ENCODE assay signal across 13 cellular contexts in genomic region chr2:158011055-158011771, GRCh38.
A peak's percentile ranks its signal among the peaks of the same experiment; 100 is the strongest.
DNase-seq lines count a peak whose midpoint lies in the region; ATAC-seq and TF ChIP-seq lines count a peak whose summit lies in the region.
"Had no signal": no experiment of that assay in that cellular context is flagged by ENCODE, and none has a peak within 500 bp of the region (broad histone marks: within the 10 kb centered on the region; RNA-seq: fewer than 3 reads in every experiment).

No MANE protein-coding gene starts in this region.

- no peaks in the 10 kb centered on the region for H4K20me1 ChIP-seq in mammary epithelial cell (ENCODE audit: insufficient read depth, low read length)

- CTCF ChIA-PET in mammary epithelial cell (lab: Charles Lee; ENCODE audit: low non-redundant PET), result interaction anchor here (0.5 to 1.4 kb wide), 4 partner anchors 12 to 236 kb away, joined by 3 to 24 read pairs (median 10); no protein-coding TSS in a partner anchor

- no peaks in the 10 kb centered on the region for H3K79me2 ChIP-seq in mammary epithelial cell (ENCODE audit: insufficient read depth, low read length)

- in situ Hi-C loops in mammary epithelial cell (cut with MboI; ENCODE audit: low sequenced_read_pairs in 2 of 2), result loop anchor here in 1 of 2 donors (25.0 kb wide), 1 partner anchor 524 kb away; no protein-coding TSS in a partner anchor

- peak overlapping the region; percentile 78 for H2AFZ ChIP-seq in mammary epithelial cell (ENCODE audit: low read depth, low read length)

- H3K9ac ChIP-seq in mammary epithelial cell (ENCODE audit: insufficient read depth, low read length), result no peak overlapping the region

- H3K27ac ChIP-seq in mammary epithelial cell (ENCODE audit: insufficient read depth, low read depth, low read length), result peak overlapping the region; percentile 66
- H3K27ac ChIP-seq: Peyer's patch, testis had no signal

- no peaks in the 10 kb centered on the region for H3K36me3 ChIP-seq in mammary epithelial cell (ENCODE audit: insufficient read depth, low read length)
- H3K36me3 ChIP-seq: HAP-1, Peyer's patch had no signal

- H3K9me3 ChIP-seq in mammary epithelial cell (replicated peaks; ENCODE audit: insufficient read depth, low read length), result no peaks in the 10 kb centered on the region
- H3K9me3 ChIP-seq: HAP-1, Peyer's patch, testis had no signal

- intact Hi-C loops in mammary epithelial cell (cut with micrococcal nuclease), result loop anchor here (2.0 kb wide), 3 partner anchors 134 to 684 kb away; partner anchors contain the start of gene ACVR1
- intact Hi-C loops in left colon (cut with DNase I, micrococcal nuclease), result loop anchor here in 1 of 2 donors (5.0 to 10.0 kb wide), 2 partner anchors 234 to 516 kb away; no protein-coding TSS in a partner anchor

- peaks cover 15% of the 10 kb centered on the region for H3K4me1 ChIP-seq in mammary epithelial cell (ENCODE audit: insufficient read depth, low read length)
- H3K4me1 ChIP-seq: HAP-1, testis had no signal

- H3K4me3 ChIP-seq in mammary epithelial cell (replicated peaks in 1 of 3; ENCODE audit: insufficient read depth in 1 of 3, low read depth in 2 of 3, low read length in 3 of 3), result no peak overlapping the region
- H3K4me3 ChIP-seq: HAP-1, Peyer's patch, testis had no signal

- 2% methylated on average over 4 of the region's 5 CpGs for WGBS in mammary epithelial cell (ENCODE audit: low coverage, missing lambda C conversion rate)

- peak; percentile 4 for ATAC-seq in left colon
- no peak for ATAC-seq in GM18858 (IDR thresholded peaks at IDR 0.05; ENCODE audit: unreplicated experiment)
- ATAC-seq in GM21528 (IDR thresholded peaks at IDR 0.05; ENCODE audit: low FRiP score, unreplicated experiment), result no peak
- no peak for ATAC-seq in GM21717 (IDR thresholded peaks at IDR 0.05; ENCODE audit: unreplicated experiment)

- peak; percentile 42 for DNase-seq in HK-2 (ENCODE audit: unreplicated experiment)
- DNase-seq in MV-4-11 (lab: John Stamatoyannopoulos, UW), result peak; percentile 64
- peak; percentile 94 for DNase-seq in mammary epithelial cell
- no peak for DNase-seq in left colon
- DNase-seq: activated CD8-positive, alpha-beta memory T cell treated with anti-CD3 and anti-CD28 coated beads, Interleukin-2, amount 50 U/mL, for 48 hours; NCI-H2171; Peyer's patch; right cardiac atrium; testis had no signal

- TF ChIP-seq CTCF in mammary epithelial cell (conservative IDR thresholded peaks at IDR 0.05 in 1 of 2, IDR thresholded peaks at IDR 0.05 in 1 of 2; ENCODE audit: extremely low read depth in 1 of 2, insufficient read depth in 1 of 2, low read depth in 1 of 2, low read length in 2 of 2), result peak in 1 of 2 donors; percentile 1

- dilution Hi-C loops in mammary epithelial cell (cut with HindIII; ENCODE audit: low sequenced_read_pairs), result loop anchor here (25.0 kb wide), 1 partner anchor 224 kb away; no protein-coding TSS in a partner anchor

- no peaks in the 10 kb centered on the region for H3K27me3 ChIP-seq in mammary epithelial cell (ENCODE audit: insufficient read depth, low read length)
- H3K27me3 ChIP-seq: Peyer's patch, testis had no signal

- BruUV-seq in mammary epithelial cell (replicated peaks; lab: Mats Ljungman, UMichigan), result no TSS peak

- H3K4me2 ChIP-seq in mammary epithelial cell (ENCODE audit: insufficient read depth, low read depth, low read length), result peak overlapping the region; percentile 61

Comparison
In these comparisons a context has a peak if more than half of its experiments do, and no peak if none do; other contexts are left out.
1. DNase-seq: peak in HK-2 (single experiment), MV-4-11 (single experiment) and mammary epithelial cell (single experiment); none in left colon (0 of 2).